1 cellular context compared by ENCODE assay signal in genomic region chrX:53395605-53396298, GRCh38.
TF ChIP-seq lines count a peak whose summit lies in the region.

No MANE protein-coding gene starts in this region.

TF ChIP-seq in A549, 52 proteins besides CTCF, POLR2A, EP300 and RAD21:
- no peak for TF ChIP-seq TFCP2L1 (CRISPR knock-in tag; IDR thresholded peaks at IDR 0.05)
